Comparison of ENCODE assay signal across 11 cellular contexts in genomic region chr1:36352141-36352909, GRCh38. TPM values are rescaled to one million over a fixed set of nuclear protein-coding genes. Genes with fewer than 3 reads are reported as not detected.
DNase-seq lines count a peak whose midpoint lies in the region; ATAC-seq and TF ChIP-seq lines count a peak whose summit lies in the region.
"Had no signal": no experiment of that assay in that cellular context is flagged by ENCODE, and none has a peak within 500 bp of the region (broad histone marks: within the 10 kb centered on the region; RNA-seq: fewer than 3 reads in every experiment).

No MANE protein-coding gene starts in this region.

- H3K4me3 Mint-ChIP-seq in nephron progenitor cell: peak overlapping the region; percentile 23

- POLR2A ChIA-PET in OCI-LY7 (lab: Charles Lee): no interaction called here

- H3K9me3 ChIP-seq in OCI-LY7 (ENCODE audit: low read length): no peaks in the 10 kb centered on the region

- BruUV-seq in OCI-LY7 (replicated peaks; lab: Mats Ljungman, UMichigan): no TSS peak

- H3K36me3 ChIP-seq in OCI-LY7 (ENCODE audit: insufficient read depth, low read length): peaks cover 77% of the 10 kb centered on the region

- H3K9me2 ChIP-seq in OCI-LY7 (ENCODE audit: insufficient read depth, low read length): no peaks in the 10 kb centered on the region

- DNase-seq in AG20443 (ENCODE audit: low spot score): peak; percentile 29
- no peak for DNase-seq in OCI-LY7 (ENCODE audit: low spot score)
- DNase-seq in dermis blood vessel endothelial cell: peak; percentile 70
- no peak for DNase-seq in nephron progenitor cell
- DNase-seq in midbrain (lab: John Stamatoyannopoulos, UW): no peak
- no peak for DNase-seq in cortex of kidney (lab: John Stamatoyannopoulos, UW)
- DNase-seq: cerebellar nuclear complex, DMS53, small intestine had no signal

- CTCF ChIA-PET in OCI-LY7 (lab: Charles Lee; ENCODE audit: unreplicated experiment): no interaction called here

- ATAC-seq in HG03565 (IDR thresholded peaks at IDR 0.05; ENCODE audit: unreplicated experiment) (no peak), HG02642 (IDR thresholded peaks at IDR 0.05; ENCODE audit: poor library complexity, unreplicated experiment) (no peak)

- no peaks in the 10 kb centered on the region for H3K9me3 Mint-ChIP-seq in nephron progenitor cell

- no peak overlapping the region for H3K27ac ChIP-seq in OCI-LY7 (ENCODE audit: low read depth, low read length, poor library complexity, severe bottlenecking)

- intact Hi-C loops in OCI-LY7 (cut with micrococcal nuclease; ENCODE audit: unreplicated experiment): no loop called here

- no peaks in the 10 kb centered on the region for H4K20me1 ChIP-seq in OCI-LY7 (ENCODE audit: insufficient read depth, low read length)

- H3K4me3 ChIP-seq in OCI-LY7 (ENCODE audit: low read depth, low read length, poor library complexity, severe bottlenecking): no peak overlapping the region

- peaks cover 55% of the 10 kb centered on the region for H3K4me1 Mint-ChIP-seq in nephron progenitor cell

- TF ChIP-seq CTCF in OCI-LY7 (conservative IDR thresholded peaks at IDR 0.05; ENCODE audit: low read length) (0 out of 2 replicates have a peak, but pooled peaks have one; percentile 19), nephron progenitor cell (IDR thresholded peaks at IDR 0.05) (no peak)

- H2AFZ ChIP-seq in OCI-LY7 (ENCODE audit: low read length): no peak overlapping the region

- no peaks in the 10 kb centered on the region for H3K79me2 ChIP-seq in OCI-LY7 (ENCODE audit: insufficient read depth, low read depth, low read length)

- peaks cover 19% of the 10 kb centered on the region for H3K4me1 ChIP-seq in OCI-LY7 (ENCODE audit: insufficient read depth, low read length, poor library complexity, severe bottlenecking)

- peaks cover 32% of the 10 kb centered on the region for H3K36me3 Mint-ChIP-seq in nephron progenitor cell (ENCODE audit: low read depth)

- no peaks in the 10 kb centered on the region for H3K27me3 Mint-ChIP-seq in nephron progenitor cell (ENCODE audit: low read depth, poor library complexity)

- peak overlapping the region; percentile 95 for H3K27ac Mint-ChIP-seq in nephron progenitor cell

- H3K4me2 ChIP-seq in OCI-LY7 (ENCODE audit: low read length): no peak overlapping the region

RNA-seq across cellular contexts. Expression of gene EVA1B, which starts 28.9 kb away (rescaled TPM):
- total RNA-seq in OCI-LY7 (2014; rRNA removed; shearing (Covaris generic)): 0.57 and 2.0 TPM in 2 replicates
- total RNA-seq in OCI-LY7 (2022): 0.84 and 0.96 TPM in 2 replicates
- 105 and 192 TPM in 2 replicates for total RNA-seq in dermis blood vessel endothelial cell

RNA-seq across cellular contexts. Expression of gene STK40, which starts 33.4 kb away (rescaled TPM):
- 41.9 and 43.8 TPM in 2 replicates for total RNA-seq in OCI-LY7 (2014; rRNA removed; shearing (Covaris generic))
- total RNA-seq in OCI-LY7 (2022): 81.9 and 83.9 TPM in 2 replicates
- total RNA-seq in dermis blood vessel endothelial cell: 20.4 and 57.0 TPM in 2 replicates

RNA-seq across cellular contexts. Expression of gene LSM10, which starts 45.4 kb away (rescaled TPM):
- total RNA-seq in OCI-LY7 (2014; rRNA removed; shearing (Covaris generic)): 42.3 and 43.2 TPM in 2 replicates
- total RNA-seq in OCI-LY7 (2022): 132 and 133 TPM in 2 replicates
- total RNA-seq in dermis blood vessel endothelial cell: 9.9 and 13.0 TPM in 2 replicates

RNA-seq across cellular contexts. Expression of gene SH3D21, which starts 46.2 kb away (rescaled TPM):
- 15.2 and 16.4 TPM in 2 replicates for total RNA-seq in OCI-LY7 (2014; rRNA removed; shearing (Covaris generic))
- total RNA-seq in OCI-LY7 (2022) (10.6 and 16.7 TPM in 2 replicates), dermis blood vessel endothelial cell (0.74 and 1.5 TPM in 2 replicates)

Comparison
In these comparisons a context has a peak if more than half of its experiments do, and no peak if none do; other contexts are left out.
1. DNase-seq: peak in AG20443 (single experiment) and dermis blood vessel endothelial cell (single experiment); none in OCI-LY7 (single experiment), nephron progenitor cell (single experiment), midbrain (single experiment) and cortex of kidney (single experiment).
2. RNA of gene EVA1B, which starts 28.9 kb away (total RNA-seq): 105 to 192 TPM in dermis blood vessel endothelial cell; 0.57 to 2.0 TPM in OCI-LY7; every median in the first group is over 10 times any median in the second.